In genomic region chr18:76589866-76590265, GRCh38 we compare ENCODE assay signal across 1 cellular context.
TF ChIP-seq lines count a peak whose summit lies in the region.

No MANE protein-coding gene starts in this region.

TF ChIP-seq in GM23338, 12 proteins besides CTCF, POLR2A, EP300 and RAD21 (continued from another document):
- TF ChIP-seq, protein P1, sequence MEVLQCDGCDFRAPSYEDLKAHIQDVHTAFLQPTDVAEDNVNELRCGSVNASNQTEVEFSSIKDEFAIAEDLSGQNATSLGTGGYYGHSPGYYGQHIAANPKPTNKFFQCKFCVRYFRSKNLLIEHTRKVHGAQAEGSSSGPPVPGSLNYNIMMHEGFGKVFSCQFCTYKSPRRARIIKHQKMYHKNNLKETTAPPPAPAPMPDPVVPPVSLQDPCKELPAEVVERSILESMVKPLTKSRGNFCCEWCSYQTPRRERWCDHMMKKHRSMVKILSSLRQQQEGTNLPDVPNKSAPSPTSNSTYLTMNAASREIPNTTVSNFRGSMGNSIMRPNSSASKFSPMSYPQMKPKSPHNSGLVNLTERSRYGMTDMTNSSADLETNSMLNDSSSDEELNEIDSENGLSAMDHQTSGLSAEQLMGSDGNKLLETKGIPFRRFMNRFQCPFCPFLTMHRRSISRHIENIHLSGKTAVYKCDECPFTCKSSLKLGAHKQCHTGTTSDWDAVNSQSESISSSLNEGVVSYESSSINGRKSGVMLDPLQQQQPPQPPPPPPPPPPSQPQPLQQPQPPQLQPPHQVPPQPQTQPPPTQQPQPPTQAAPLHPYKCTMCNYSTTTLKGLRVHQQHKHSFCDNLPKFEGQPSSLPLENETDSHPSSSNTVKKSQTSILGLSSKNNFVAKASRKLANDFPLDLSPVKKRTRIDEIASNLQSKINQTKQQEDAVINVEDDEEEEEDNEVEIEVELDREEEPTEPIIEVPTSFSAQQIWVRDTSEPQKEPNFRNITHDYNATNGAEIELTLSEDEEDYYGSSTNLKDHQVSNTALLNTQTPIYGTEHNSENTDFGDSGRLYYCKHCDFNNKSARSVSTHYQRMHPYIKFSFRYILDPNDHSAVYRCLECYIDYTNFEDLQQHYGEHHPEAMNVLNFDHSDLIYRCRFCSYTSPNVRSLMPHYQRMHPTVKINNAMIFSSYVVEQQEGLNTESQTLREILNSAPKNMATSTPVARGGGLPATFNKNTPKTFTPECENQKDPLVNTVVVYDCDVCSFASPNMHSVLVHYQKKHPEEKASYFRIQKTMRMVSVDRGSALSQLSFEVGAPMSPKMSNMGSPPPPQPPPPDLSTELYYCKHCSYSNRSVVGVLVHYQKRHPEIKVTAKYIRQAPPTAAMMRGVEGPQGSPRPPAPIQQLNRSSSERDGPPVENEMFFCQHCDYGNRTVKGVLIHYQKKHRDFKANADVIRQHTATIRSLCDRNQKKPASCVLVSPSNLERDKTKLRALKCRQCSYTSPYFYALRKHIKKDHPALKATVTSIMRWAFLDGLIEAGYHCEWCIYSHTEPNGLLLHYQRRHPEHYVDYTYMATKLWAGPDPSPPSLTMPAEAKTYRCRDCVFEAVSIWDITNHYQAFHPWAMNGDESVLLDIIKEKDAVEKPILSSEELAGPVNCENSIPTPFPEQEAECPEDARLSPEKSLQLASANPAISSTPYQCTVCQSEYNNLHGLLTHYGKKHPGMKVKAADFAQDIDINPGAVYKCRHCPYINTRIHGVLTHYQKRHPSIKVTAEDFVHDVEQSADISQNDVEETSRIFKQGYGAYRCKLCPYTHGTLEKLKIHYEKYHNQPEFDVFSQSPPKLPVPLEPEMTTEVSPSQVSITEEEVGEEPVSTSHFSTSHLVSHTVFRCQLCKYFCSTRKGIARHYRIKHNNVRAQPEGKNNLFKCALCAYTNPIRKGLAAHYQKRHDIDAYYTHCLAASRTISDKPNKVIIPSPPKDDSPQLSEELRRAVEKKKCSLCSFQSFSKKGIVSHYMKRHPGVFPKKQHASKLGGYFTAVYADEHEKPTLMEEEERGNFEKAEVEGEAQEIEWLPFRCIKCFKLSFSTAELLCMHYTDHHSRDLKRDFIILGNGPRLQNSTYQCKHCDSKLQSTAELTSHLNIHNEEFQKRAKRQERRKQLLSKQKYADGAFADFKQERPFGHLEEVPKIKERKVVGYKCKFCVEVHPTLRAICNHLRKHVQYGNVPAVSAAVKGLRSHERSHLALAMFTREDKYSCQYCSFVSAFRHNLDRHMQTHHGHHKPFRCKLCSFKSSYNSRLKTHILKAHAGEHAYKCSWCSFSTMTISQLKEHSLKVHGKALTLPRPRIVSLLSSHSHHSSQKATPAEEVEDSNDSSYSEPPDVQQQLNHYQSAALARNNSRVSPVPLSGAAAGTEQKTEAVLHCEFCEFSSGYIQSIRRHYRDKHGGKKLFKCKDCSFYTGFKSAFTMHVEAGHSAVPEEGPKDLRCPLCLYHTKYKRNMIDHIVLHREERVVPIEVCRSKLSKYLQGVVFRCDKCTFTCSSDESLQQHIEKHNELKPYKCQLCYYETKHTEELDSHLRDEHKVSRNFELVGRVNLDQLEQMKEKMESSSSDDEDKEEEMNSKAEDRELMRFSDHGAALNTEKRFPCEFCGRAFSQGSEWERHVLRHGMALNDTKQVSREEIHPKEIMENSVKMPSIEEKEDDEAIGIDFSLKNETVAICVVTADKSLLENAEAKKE (CRISPR knock-in tag; IDR thresholded peaks at IDR 0.05): no peak
- TF ChIP-seq ETS1 (IDR thresholded peaks at IDR 0.05) (no peak), STAT1 (IDR thresholded peaks at IDR 0.05; ENCODE audit: unreplicated experiment) (no peak), REST (IDR thresholded peaks at IDR 0.05; ENCODE audit: unreplicated experiment) (no peak), JUNB (IDR thresholded peaks at IDR 0.05; ENCODE audit: unreplicated experiment) (no peak), EZH2 (IDR thresholded peaks at IDR 0.05; ENCODE audit: low read depth, unreplicated experiment) (no peak)
